In the genomic region with DNA sequence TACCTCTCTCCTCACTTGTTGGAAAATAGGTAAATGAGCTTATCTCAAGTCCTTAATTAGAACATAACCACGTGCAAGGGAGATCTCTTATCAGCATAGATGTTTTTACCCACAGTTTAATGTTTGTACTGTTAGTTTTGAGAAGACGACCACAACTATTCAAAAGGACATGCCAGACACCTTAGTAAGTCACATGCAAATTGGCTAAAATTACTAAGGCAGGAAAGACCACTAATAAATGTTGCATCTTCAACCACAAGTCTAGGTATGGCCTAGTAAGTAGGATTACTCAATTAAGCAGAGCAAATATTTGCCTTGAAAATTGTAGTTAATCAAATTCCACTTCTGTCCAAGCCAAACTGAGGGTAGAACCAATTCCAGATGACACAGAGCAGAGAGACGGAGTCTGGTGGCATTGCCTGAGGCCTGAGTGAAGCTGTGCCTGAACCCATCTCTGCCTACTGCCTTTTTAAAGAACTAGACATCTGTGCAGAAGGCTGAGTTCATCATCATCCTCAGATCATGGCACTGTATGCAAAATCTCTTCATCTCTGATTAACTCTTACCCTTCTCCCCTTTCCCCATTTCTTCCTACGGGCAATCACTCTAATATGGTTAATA, we compare ENCODE assay signal across 13 cellular contexts. TPM values are rescaled to one million over a fixed set of nuclear protein-coding genes. Genes with fewer than 3 reads are reported as not detected.
A peak's percentile ranks its signal among the peaks of the same experiment; 100 is the strongest.
DNase-seq lines count a peak whose midpoint lies in the region; ATAC-seq, FAIRE-seq and TF ChIP-seq lines count a peak whose summit lies in the region.
"Had no signal": no experiment of that assay in that cellular context is flagged by ENCODE, and none has a peak within 500 bp of the region (broad histone marks: within the 10 kb centered on the region; RNA-seq: fewer than 3 reads in every experiment).

No MANE protein-coding gene starts in this region.

- no peaks in the 10 kb centered on the region for H4K20me1 ChIP-seq in GM12878 (ENCODE audit: control insufficient read depth, insufficient read depth)

- ATAC-seq in GM12878 (peak; percentile 76), left lung (peak; percentile 13)
- no peak for ATAC-seq in naive thymus-derived CD4-positive, alpha-beta T cell
- ATAC-seq: left cardiac atrium, T-helper 17 cell had no signal

- no peak overlapping the region for H2AFZ ChIP-seq in GM12878 (ENCODE audit: control insufficient read depth, low read depth, low read length)

- H3K4me3 Mint-ChIP-seq in naive thymus-derived CD4-positive, alpha-beta T cell = no peak overlapping the region
- H3K4me3 Mint-ChIP-seq: T-helper 17 cell had no signal

- DNase-seq in EH (ENCODE audit: low read depth) = peak; percentile 87
- DNase-seq in HT1080 (ENCODE audit: low read depth) = peak; percentile 46
- no peak for DNase-seq in GM12878 (ENCODE audit: low read depth, low spot score)
- no peak for DNase-seq in left lung
- DNase-seq in naive thymus-derived CD4-positive, alpha-beta T cell = no peak
- DNase-seq in colonic mucosa = no peak
- DNase-seq in SJCRH30 = no peak
- no peak for DNase-seq in 8988T
- DNase-seq: left cardiac atrium, NCI-H187 treated with DMSO at 0.1 percent for 48 hours, T-helper 17 cell had no signal

- RAD21 ChIA-PET in GM12878 (lab: Charles Lee; ENCODE audit: unreplicated experiment) = interaction anchor here (0.6 to 1.6 kb wide), 3 partner anchors 11 to 153 kb away, joined by 3 to 4 read pairs (median 3); no protein-coding TSS in a partner anchor

- H3K4me3 ChIP-seq in GM12878 (no peak overlapping the region), left lung (no peak overlapping the region), colonic mucosa (no peak overlapping the region), SJCRH30 (no peak overlapping the region)
- H3K4me3 ChIP-seq in naive thymus-derived CD4-positive, alpha-beta T cell (ENCODE audit: low read length) = no peak overlapping the region
- H3K4me3 ChIP-seq: ascending aorta had no signal

- H3K9me3 ChIP-seq in GM12878 (replicated peaks; ENCODE audit: control insufficient read depth, insufficient read depth, low read length) = peaks cover 1% of the 10 kb centered on the region; the same call in 2 of the 3 replicates
- no peaks in the 10 kb centered on the region for H3K9me3 ChIP-seq in left lung
- no peaks in the 10 kb centered on the region for H3K9me3 ChIP-seq in naive thymus-derived CD4-positive, alpha-beta T cell (ENCODE audit: control insufficient read depth in 2 of 3, low read length in 3 of 3)
- H3K9me3 ChIP-seq in colonic mucosa = no peaks in the 10 kb centered on the region
- H3K9me3 ChIP-seq in SJCRH30 (replicated peaks) = no peaks in the 10 kb centered on the region
- H3K9me3 ChIP-seq: ascending aorta, neutrophil had no signal

- peaks cover 0 to 4% (median 0%) of the 10 kb centered on the region in 7 donors for H3K4me1 Mint-ChIP-seq in naive thymus-derived CD4-positive, alpha-beta T cell
- H3K4me1 Mint-ChIP-seq: T-helper 17 cell had no signal

- in situ Hi-C loops in GM12878 (cut with MboI) = no loop called here

- no peaks in the 10 kb centered on the region for H3K79me2 ChIP-seq in GM12878 (ENCODE audit: control insufficient read depth, insufficient read depth, low read length)

- no peak overlapping the region for H3K9ac ChIP-seq in GM12878 (ENCODE audit: control insufficient read depth, insufficient read depth, low read length)
- H3K9ac ChIP-seq in colonic mucosa (ENCODE audit: low read depth in 2 of 2, low read length in 2 of 2) = no peak overlapping the region

- TF ChIP-seq RAD21 in GM12878 (IDR thresholded peaks at IDR 0.05; ENCODE audit: insufficient read depth, low read depth, low read length) = no peak

- peaks cover 0 to 4% (median 0%) of the 10 kb centered on the region in 5 donors for H3K36me3 Mint-ChIP-seq in naive thymus-derived CD4-positive, alpha-beta T cell

- H3K27ac ChIP-seq in GM12878 (ENCODE audit: control insufficient read depth, insufficient read depth) (no peak overlapping the region), left lung (no peak overlapping the region), colonic mucosa (no peak overlapping the region), SJCRH30 (no peak overlapping the region)
- H3K27ac ChIP-seq in naive thymus-derived CD4-positive, alpha-beta T cell (ENCODE audit: low read depth, low read length) = no peak overlapping the region
- H3K27ac ChIP-seq: ascending aorta, neutrophil had no signal

- no TSS peak for BruUV-seq in GM12878 (replicated peaks; lab: Mats Ljungman, UMichigan)

- CTCF ChIA-PET in GM12878 (lab: Yijun Ruan, JAX) = interaction anchor here (1.4 to 1.8 kb wide), 3 partner anchors 9 to 142 kb away, joined by 3 to 6 read pairs (median 6); no protein-coding TSS in a partner anchor
- CTCF ChIA-PET in naive thymus-derived CD4-positive, alpha-beta T cell (lab: Charles Lee) = no interaction called here

- H3K4me1 ChIP-seq in GM12878 (ENCODE audit: control insufficient read depth, insufficient read depth, low read length) (no peaks in the 10 kb centered on the region; the same call in 1 of the 2 replicates), left lung (no peaks in the 10 kb centered on the region), colonic mucosa (no peaks in the 10 kb centered on the region), SJCRH30 (peaks cover 15% of the 10 kb centered on the region)
- H3K4me1 ChIP-seq in naive thymus-derived CD4-positive, alpha-beta T cell (ENCODE audit: control insufficient read depth in 2 of 2, insufficient read depth in 2 of 2, low read length in 2 of 2) = no peaks in the 10 kb centered on the region
- H3K4me1 ChIP-seq: ascending aorta had no signal

- no peak overlapping the region for H3K4me2 ChIP-seq in GM12878 (ENCODE audit: control insufficient read depth, insufficient read depth)

- H3K27me3 Mint-ChIP-seq in naive thymus-derived CD4-positive, alpha-beta T cell = peaks cover 0 to 5% (median 0%) of the 10 kb centered on the region in 5 donors
- H3K27me3 Mint-ChIP-seq: T-helper 17 cell had no signal

- H3K36me3 ChIP-seq in GM12878 (ENCODE audit: control insufficient read depth in 2 of 2, insufficient read depth in 2 of 2, low read length in 1 of 2) (no peaks in the 10 kb centered on the region), left lung (no peaks in the 10 kb centered on the region), colonic mucosa (no peaks in the 10 kb centered on the region), SJCRH30 (no peaks in the 10 kb centered on the region)
- H3K36me3 ChIP-seq in naive thymus-derived CD4-positive, alpha-beta T cell (ENCODE audit: control insufficient read depth in 2 of 3, insufficient read depth in 3 of 3, low read length in 3 of 3) = no peaks in the 10 kb centered on the region
- H3K36me3 ChIP-seq: ascending aorta, neutrophil had no signal

- TF ChIP-seq CTCF in GM12878 (IDR thresholded peaks at IDR 0.05 in 2 of 3, conservative IDR thresholded peaks at IDR 0.05 in 1 of 3; ENCODE audit: control insufficient read depth in 2 of 3, extremely low read depth in 1 of 3, insufficient read depth in 1 of 3, low read depth in 3 of 3, low read length in 3 of 3) (no peak), left lung (IDR thresholded peaks at IDR 0.05) (no peak), colonic mucosa (IDR thresholded peaks at IDR 0.05) (no peak)

- H3K27me3 ChIP-seq in GM12878 (replicated peaks in 1 of 2; ENCODE audit: control insufficient read depth in 2 of 2, insufficient read depth in 2 of 2, low read length in 1 of 2) = no peaks in the 10 kb centered on the region
- H3K27me3 ChIP-seq in left lung = no peaks in the 10 kb centered on the region
- no peaks in the 10 kb centered on the region for H3K27me3 ChIP-seq in naive thymus-derived CD4-positive, alpha-beta T cell (ENCODE audit: control insufficient read depth in 2 of 2, insufficient read depth in 2 of 2, low read length in 2 of 2)
- H3K27me3 ChIP-seq in colonic mucosa = no peaks in the 10 kb centered on the region
- no peaks in the 10 kb centered on the region for H3K27me3 ChIP-seq in SJCRH30
- H3K27me3 ChIP-seq: ascending aorta, neutrophil had no signal

- SMC1A ChIA-PET in GM12878 (lab: Charles Lee; ENCODE audit: uncharacterized antibody, unreplicated experiment) = interaction anchor here (0.6 to 3.2 kb wide), 13 partner anchors 10 to 143 kb away, joined by 3 to 13 read pairs (median 3); no protein-coding TSS in a partner anchor

- intact Hi-C loops in GM12878 (cut with micrococcal nuclease; ENCODE audit: unreplicated experiment) (no loop called here), left lung (cut with DNase I) (no loop called here), colonic mucosa (cut with DNase I) (no loop called here)
- intact Hi-C loops in naive thymus-derived CD4-positive, alpha-beta T cell (cut with micrococcal nuclease) = no loop called here

- TF ChIP-seq POLR2A in GM12878 (IDR thresholded peaks at IDR 0.05; ENCODE audit: low read depth, low read length) = no peak

- peaks cover 0 to 8% (median 3%) of the 10 kb centered on the region in 11 donors for H3K9me3 Mint-ChIP-seq in naive thymus-derived CD4-positive, alpha-beta T cell

- FAIRE-seq in GM12878 (lab: Jason Lieb, UNC) = no peak

- WGBS in GM12878 (ENCODE audit: insufficient coverage, insufficient replicate concordance, low lambda C conversion rate, missing lambda C conversion rate) = 35% methylated on average over 4 of the region's 4 CpGs

- POLR2A ChIA-PET in GM12878 (lab: Charles Lee) = no interaction called here
- POLR2A ChIA-PET in naive thymus-derived CD4-positive, alpha-beta T cell (lab: Charles Lee) = no interaction called here

- TF ChIP-seq EP300 in GM12878 (IDR thresholded peaks at IDR 0.05; ENCODE audit: borderline replicate concordance in 1 of 2, control insufficient read depth in 1 of 2, low read depth in 2 of 2, low read length in 2 of 2) = peak in 1 of 2 experiments; percentile 36; a peak in 1 of 4 replicates

- no peak overlapping the region for H3K27ac Mint-ChIP-seq in naive thymus-derived CD4-positive, alpha-beta T cell
- H3K27ac Mint-ChIP-seq: T-helper 17 cell had no signal

RNA-seq across cellular contexts. Expression of gene CHST11, which starts 29.7 kb away (rescaled TPM):
- 38.0 and 54.3 TPM in 2 replicates for total RNA-seq in HT1080 (2014; rRNA removed; shearing (Covaris generic))
- 29.8 and 35.2 TPM in 2 replicates for polyA plus RNA-seq in HT1080 (2015; cell fraction: cytosol; rRNA removed)
- 46.0 and 49.2 TPM in 2 replicates for polyA plus RNA-seq in HT1080 (2015; cell fraction: nucleus; rRNA removed)
- 76.7 and 93.6 TPM in 2 replicates for total RNA-seq in GM12878 (2013; cell fraction: nucleolus; rRNA removed)
- total RNA-seq in GM12878 (2014; rRNA removed) (19.9 and 23.8 TPM in 2 replicates), GM12878 (2014; rRNA removed; fragmentation: Illumina TruSeq; extraction: Trizol) (12.3 and 13.0 TPM in 2 replicates), GM12878 (2021) (34.8 and 38.1 TPM in 2 replicates), left lung (10 to 100 TPM; 39.3 to 56.9 TPM), colonic mucosa (1 to 10 TPM; 2.9 to 4.9 TPM)
- 6.0 TPM for polyA plus RNA-seq in GM12878 (2011; ENCODE audit: low read depth)
- polyA plus RNA-seq in GM12878 (2011; rRNA removed) (20.0 and 25.7 TPM in 2 replicates), GM12878 (2014; fragmentation: Illumina TruSeq; extraction: Trizol) (12.5 and 13.4 TPM in 2 replicates), GM12878 (2014; fragmentation: Nextera tagmentation; extraction: Ambion mirVana) (1 to 10 TPM; 1.9 to 2.5 TPM), GM12878 (2014; rRNA removed) (11.3 and 23.1 TPM in 2 replicates), GM12878 (2016; fragmentation: Nextera tagmentation; extraction: Ambion mirVana) (10 to 100 TPM; 20.9 to 24.6 TPM)
- polyA plus RNA-seq in GM12878 (2011; cell fraction: cytosol; rRNA removed) = 46.8 and 64.2 TPM in 2 replicates
- polyA plus RNA-seq in GM12878 (2011; cell fraction: nucleus; rRNA removed) = 21.6 and 29.7 TPM in 2 replicates
- polyA plus RNA-seq in GM12878 (2012) = 11.8 and 12.6 TPM in 2 replicates
- polyA minus RNA-seq in GM12878 (2011; rRNA and poly(A)+ RNA removed) = 36.6 and 44.7 TPM in 2 replicates
- 11.2 and 11.3 TPM in 2 replicates for polyA minus RNA-seq in GM12878 (2011; cell fraction: cytosol; rRNA and poly(A)+ RNA removed)
- polyA minus RNA-seq in GM12878 (2011; cell fraction: nucleus; rRNA and poly(A)+ RNA removed) = 25.5 and 48.1 TPM in 2 replicates
- total RNA-seq in naive thymus-derived CD4-positive, alpha-beta T cell = 10 to 100 TPM; 31.9 to 74.3 (median 42.0) TPM
- 10 to 100 TPM; 23.4 to 28.7 TPM for polyA plus RNA-seq in naive thymus-derived CD4-positive, alpha-beta T cell
- 31.8 and 37.0 TPM in 2 replicates for total RNA-seq in SJCRH30 (2014; rRNA removed; shearing (Covaris generic))

Comparison
In these comparisons a context has a peak if more than half of its experiments do, and no peak if none do; other contexts are left out.
1. DNase-seq: peak in EH (single experiment) and HT1080 (single experiment); none in GM12878 (single experiment), left lung (0 of 2), naive thymus-derived CD4-positive, alpha-beta T cell (0 of 9), colonic mucosa (single experiment), SJCRH30 (0 of 2) and 8988T (single experiment).